32 cellular contexts compared by ENCODE assay signal in the genomic region with DNA sequence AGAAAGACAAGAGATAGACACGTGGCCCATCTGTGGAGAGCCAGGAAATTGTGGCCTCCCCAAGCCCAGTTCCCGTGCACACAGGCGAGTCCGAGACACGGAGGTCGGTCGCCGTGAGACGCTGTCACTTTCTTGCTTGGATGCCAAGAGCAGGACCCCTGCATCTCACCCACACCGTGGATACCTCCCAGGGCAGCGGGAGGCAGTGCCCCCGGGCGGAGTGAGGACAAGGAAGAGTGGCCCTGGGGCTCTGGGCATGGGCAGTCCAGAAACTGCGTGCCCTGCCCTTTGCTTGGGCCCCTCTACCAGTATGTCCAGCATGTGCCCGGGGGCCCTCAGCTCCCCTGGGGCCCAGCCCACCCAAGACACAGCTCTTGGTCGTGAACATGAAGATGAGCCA. TPM values are rescaled to one million over a fixed set of nuclear protein-coding genes. Genes with fewer than 3 reads are reported as not detected.
"Had no signal": no experiment of that assay in that cellular context is flagged by ENCODE, and none has a peak within 500 bp of the region (broad histone marks: within the 10 kb centered on the region; RNA-seq: fewer than 3 reads in every experiment).

No MANE protein-coding gene starts in this region.

- DNase-seq: activated B cell treated with CpG ODN at 0.5 μM for 24 hours; activated CD4-positive, alpha-beta T cell treated with anti-CD3 and anti-CD28 coated beads for 48 hours; activated CD4-positive, alpha-beta T cell treated with anti-CD3 and anti-CD28 coated beads, Interleukin-2, amount 50 U/mL, for 1 hour; activated CD4-positive, alpha-beta T cell treated with anti-CD3 and anti-CD28 coated beads, Interleukin-2, amount 50 U/mL, for 48 hours; activated CD8-positive, alpha-beta memory T cell treated with anti-CD3 and anti-CD28 coated beads for 24 hours; activated CD8-positive, alpha-beta T cell treated with anti-CD3 and anti-CD28 coated beads for 36 hours; activated effector memory CD4-positive, alpha-beta T cell treated with Interleukin-2 at 50 U/mL for 16 hours; activated gamma-delta T cell treated with Interleukin-2 at 50 U/mL for 16 hours; activated naive CD4-positive, alpha-beta T cell treated with anti-CD3 and anti-CD28 coated beads, Interleukin-2, amount 50 U/mL, for 16 hours; activated naive CD4-positive, alpha-beta T cell treated with Interleukin-2 at 50 U/mL for 16 hours; activated T-cell treated with anti-CD3 and anti-CD28 coated beads, Interleukin-2, amount 50 U/mL, for 4 hours; amniotic stem cell; anterior cingulate cortex; brain microvascular endothelial cell; cortex of kidney; dermis blood vessel endothelial cell; effector CD4-positive, alpha-beta T cell; effector memory CD8-positive, alpha-beta T cell; erythroblast; foreskin keratinocyte; gastrocnemius medialis; glutamatergic neuron; T-helper 1 cell; T-helper 17 cell; T1000; WERI-Rb-1 had no signal

- H3K36me3 ChIP-seq: brain microvascular endothelial cell, gastrocnemius medialis, WERI-Rb-1 had no signal

- H3K27ac ChIP-seq: brain microvascular endothelial cell, esophagus muscularis mucosa, foreskin keratinocyte, gastrocnemius medialis, WERI-Rb-1 had no signal

- FAIRE-seq: astrocyte, bronchial epithelial cell, colon had no signal

- H3K27me3 ChIP-seq: brain microvascular endothelial cell, foreskin keratinocyte had no signal

- ATAC-seq: activated CD4-positive, CD25-positive, alpha-beta regulatory T cell treated with anti-CD3 and anti-CD28 coated beads, Interleukin-2, amount 50 U/mL, for 24 hours; activated CD8-positive, alpha-beta T cell treated with anti-CD3 and anti-CD28 coated beads for 36 hours; activated T-cell treated with anti-CD3 and anti-CD28 coated beads, Interleukin-2, amount 50 U/mL, for 4 hours; activated T-helper 17 cell treated with anti-CD3 and anti-CD28 coated beads, Interleukin-2, amount 50 U/mL, for 72 hours; effector memory CD8-positive, alpha-beta T cell; foreskin keratinocyte; gastrocnemius medialis; T-helper 17 cell had no signal

- H3K9me3 ChIP-seq: esophagus muscularis mucosa, gastrocnemius medialis had no signal

- H3K4me3 ChIP-seq: esophagus muscularis mucosa, gastrocnemius medialis had no signal

- H3K4me1 ChIP-seq: foreskin keratinocyte, gastrocnemius medialis had no signal

RNA-seq across cellular contexts. Expression of gene ARHGEF16, which starts 24.7 kb away (rescaled TPM):
- total RNA-seq: activated B cell treated with CpG ODN at 0.5 μM for 24 hours; activated CD8-positive, alpha-beta T cell treated with anti-CD3 and anti-CD28 coated beads for 36 hours had no signal
